ENCODE assay signal across 8 cellular contexts in the genomic region with DNA sequence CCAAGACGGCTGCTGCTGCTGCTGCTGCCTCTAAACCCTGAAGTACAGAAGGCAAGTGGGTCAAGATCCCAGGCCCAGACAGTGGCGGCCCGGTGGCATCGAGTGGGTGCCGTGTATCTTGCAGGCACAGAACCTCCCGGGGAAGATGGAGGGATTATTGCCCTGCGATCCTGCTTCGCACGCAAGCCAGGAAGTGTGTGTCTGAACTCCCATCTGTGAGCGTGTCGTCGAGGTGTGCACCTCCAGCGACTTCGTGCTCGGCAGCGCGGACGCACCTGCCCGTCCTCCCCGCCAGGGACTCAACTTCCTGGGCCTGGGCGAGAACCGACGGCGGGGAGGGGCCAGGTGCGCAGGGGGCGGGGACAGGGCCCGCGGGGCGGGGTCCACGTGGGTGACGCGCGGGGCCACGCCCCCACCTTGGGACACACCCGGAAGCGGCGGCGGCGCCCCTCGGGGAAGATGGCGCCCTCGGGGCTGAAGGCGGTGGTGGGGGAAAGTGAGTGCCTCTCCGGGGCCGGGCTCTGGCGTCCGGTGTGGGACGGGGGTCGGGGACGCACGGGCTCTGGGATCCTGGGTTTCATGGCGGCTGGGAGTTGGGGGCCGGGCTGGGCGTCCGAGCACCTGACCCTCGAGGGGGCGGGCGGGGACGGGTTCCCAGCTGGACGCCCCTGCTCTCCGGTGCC. TPM values are rescaled to one million over a fixed set of nuclear protein-coding genes. Genes with fewer than 3 reads are reported as not detected.
DNase-seq lines count a peak whose midpoint lies in the region; ATAC-seq, FAIRE-seq and TF ChIP-seq lines count a peak whose summit lies in the region.

TSS of gene STXBP2 (plus strand) at position 420 of the 683 bp plus-strand sequence. CDS start at position 460, 40 bp downstream.

- H3K36me3 Mint-ChIP-seq in stimulated activated memory B cell treated with anti-CD40 and anti-IgM and Interleukin-4, amounts not matched to agents 10 μg/mL and 1 μg/mL and 100 μg/mL, for 72 hours = peaks cover 35% of the 10 kb centered on the region

- FAIRE-seq in GM12892 (lab: Jason Lieb, UNC) = peak; percentile 97
- FAIRE-seq in H54 (lab: Jason Lieb, UNC) = no peak

- H3K36me3 ChIP-seq in endocrine pancreas (ENCODE audit: control insufficient read depth, insufficient read depth, low read length) (no peaks in the 10 kb centered on the region), mucosa of rectum (ENCODE audit: control insufficient read depth in 2 of 2, insufficient read depth in 2 of 2, low read length in 2 of 2) (peaks cover 0 to 16% of the 10 kb centered on the region in 2 donors)

- H3K4me3 Mint-ChIP-seq in stimulated activated memory B cell treated with anti-CD40 and anti-IgM and Interleukin-4, amounts not matched to agents 10 μg/mL and 1 μg/mL and 100 μg/mL, for 72 hours = peak within 1 kb of the TSS; percentile 91

- H3K4me1 ChIP-seq in endocrine pancreas (ENCODE audit: control insufficient read depth, insufficient read depth, low read length) (no peaks in the 10 kb centered on the region), mucosa of rectum (ENCODE audit: control insufficient read depth in 2 of 2, insufficient read depth in 2 of 2, low read length in 2 of 2) (peaks cover 2 to 9% of the 10 kb centered on the region in 2 donors)

- H3K27me3 Mint-ChIP-seq in stimulated activated memory B cell treated with anti-CD40 and anti-IgM and Interleukin-4, amounts not matched to agents 10 μg/mL and 1 μg/mL and 100 μg/mL, for 72 hours = no peaks in the 10 kb centered on the region

- H3K9me3 ChIP-seq in endocrine pancreas (ENCODE audit: control insufficient read depth, low read length) (no peaks in the 10 kb centered on the region), mucosa of rectum (ENCODE audit: control insufficient read depth in 2 of 2, low read length in 2 of 2) (no peaks in the 10 kb centered on the region)

- H3K4me3 ChIP-seq in endocrine pancreas (ENCODE audit: control insufficient read depth, insufficient read depth, low read length) = no peak within 1 kb of the TSS
- peak within 1 kb of the TSS; percentile 84 to 87 for H3K4me3 ChIP-seq in mucosa of rectum (ENCODE audit: low read length in 2 of 2)

- peak within 1 kb of the TSS; percentile 79 to 82 for H3K27ac ChIP-seq in mucosa of rectum (ENCODE audit: low read depth in 2 of 2, low read length in 2 of 2)

- H3K9ac ChIP-seq in endocrine pancreas (ENCODE audit: control insufficient read depth, insufficient read depth, low read length) (peak within 1 kb of the TSS; percentile 69), mucosa of rectum (ENCODE audit: low read depth in 1 of 2, low read length in 2 of 2) (peak within 1 kb of the TSS; percentile 79 to 90)

- peaks cover 4% of the 10 kb centered on the region for H3K9me3 Mint-ChIP-seq in stimulated activated memory B cell treated with anti-CD40 and anti-IgM and Interleukin-4, amounts not matched to agents 10 μg/mL and 1 μg/mL and 100 μg/mL, for 72 hours

- DNase-seq in GM12892 (ENCODE audit: insufficient read length) = peak; percentile 99
- peak; percentile 75 for DNase-seq in NCI-H510A treated with DMSO at 0.1 percent for 48 hours (lab: John Stamatoyannopoulos, UW)
- DNase-seq in activated CD8-positive, alpha-beta memory T cell treated with anti-CD3 and anti-CD28 coated beads for 24 hours = peak; percentile 98
- DNase-seq in H54 (ENCODE audit: insufficient read length, low spot score) = no peak

- peak; percentile 52 for ATAC-seq in HG03097 (IDR thresholded peaks at IDR 0.05; ENCODE audit: low FRiP score, unreplicated experiment)
- ATAC-seq in stimulated activated memory B cell treated with anti-CD40 and anti-IgM and Interleukin-4, amounts not matched to agents 10 μg/mL and 1 μg/mL and 100 μg/mL, for 72 hours = peak; percentile 96

- TF ChIP-seq POLR2A in GM12892 (IDR thresholded peaks at IDR 0.05; ENCODE audit: low read depth, low read length) = peak; percentile 82; the same call in 1 of the 2 replicates
- no peak for TF ChIP-seq POLR2A in H54 (IDR thresholded peaks at IDR 0.05; ENCODE audit: low read depth, low read length)

- H3K27me3 ChIP-seq in endocrine pancreas (ENCODE audit: control insufficient read depth, insufficient read depth, low read length) (no peaks in the 10 kb centered on the region), mucosa of rectum (ENCODE audit: control insufficient read depth in 2 of 2, insufficient read depth in 2 of 2, low read length in 2 of 2) (no peaks in the 10 kb centered on the region)

- peak within 1 kb of the TSS; percentile 97 for H3K27ac Mint-ChIP-seq in stimulated activated memory B cell treated with anti-CD40 and anti-IgM and Interleukin-4, amounts not matched to agents 10 μg/mL and 1 μg/mL and 100 μg/mL, for 72 hours

- H3K4me1 Mint-ChIP-seq in stimulated activated memory B cell treated with anti-CD40 and anti-IgM and Interleukin-4, amounts not matched to agents 10 μg/mL and 1 μg/mL and 100 μg/mL, for 72 hours = peaks cover 55% of the 10 kb centered on the region

RNA-seq across cellular contexts. Expression of gene STXBP2, which starts in this region (rescaled TPM):
- polyA plus RNA-seq in GM12892 (2012; ENCODE audit: missing spikeins) = 60.6 TPM
